Comparison of ENCODE assay signal across 10 cellular contexts in genomic region chr11:15107730-15108515, GRCh38. TPM values are rescaled to one million over a fixed set of nuclear protein-coding genes. Genes with fewer than 3 reads are reported as not detected.
DNase-seq lines count a peak whose midpoint lies in the region; ATAC-seq and TF ChIP-seq lines count a peak whose summit lies in the region.
"Had no signal": no experiment of that assay in that cellular context is flagged by ENCODE, and none has a peak within 500 bp of the region (broad histone marks: within the 10 kb centered on the region; RNA-seq: fewer than 3 reads in every experiment).

No MANE protein-coding gene starts in this region.

- CTCF ChIA-PET in HEK293T (lab: Yijun Ruan, JAX): interaction anchor here (0.6 kb wide), 1 partner anchor 132 kb away, joined by 3 read pairs; no protein-coding TSS in a partner anchor

- no peaks in the 10 kb centered on the region for H3K27me3 ChIP-seq in skeletal muscle satellite cell (ENCODE audit: control insufficient read depth, insufficient read depth, low read length)
- no peaks in the 10 kb centered on the region for H3K27me3 ChIP-seq in effector memory CD4-positive, alpha-beta T cell (replicated peaks; ENCODE audit: control insufficient read depth, insufficient read depth, low read length, poor library complexity, severe bottlenecking)

- H3K9ac ChIP-seq in skeletal muscle satellite cell (ENCODE audit: low read depth, low read length): peak overlapping the region; percentile 45

- peak overlapping the region; percentile 79 for H3K4me2 ChIP-seq in skeletal muscle satellite cell (ENCODE audit: low read length)

- H3K4me3 ChIP-seq in skeletal muscle satellite cell (ENCODE audit: low read length): no peak overlapping the region
- no peak overlapping the region for H3K4me3 ChIP-seq in effector memory CD4-positive, alpha-beta T cell (ENCODE audit: insufficient read depth, low read depth, low read length, poor library complexity, severe bottlenecking)

- H3K27ac ChIP-seq in effector memory CD4-positive, alpha-beta T cell (ENCODE audit: insufficient read depth, low read length, poor library complexity, severe bottlenecking): no peak overlapping the region

- no peaks in the 10 kb centered on the region for H3K9me3 ChIP-seq in skeletal muscle satellite cell (replicated peaks; ENCODE audit: low read length)
- H3K9me3 ChIP-seq in effector memory CD4-positive, alpha-beta T cell (ENCODE audit: control insufficient read depth, low read length): no peaks in the 10 kb centered on the region

- ATAC-seq in GM19324 (IDR thresholded peaks at IDR 0.05; ENCODE audit: low FRiP score, unreplicated experiment) (peak; percentile 83), HG02840 (IDR thresholded peaks at IDR 0.05; ENCODE audit: low FRiP score, unreplicated experiment) (peak; percentile 63)

- DNase-seq in NAMALWA (ENCODE audit: low spot score) (peak; percentile 32), SKM-1 (lab: John Stamatoyannopoulos, UW; ENCODE audit: unreplicated experiment) (no peak), NCI-H510A (lab: John Stamatoyannopoulos, UW) (no peak), HEK293T (ENCODE audit: extremely low spot score) (no peak)
- no peak for DNase-seq in effector memory CD4-positive, alpha-beta T cell
- DNase-seq: NCI-H1092 had no signal

- peaks cover 53% of the 10 kb centered on the region for H3K4me1 ChIP-seq in skeletal muscle satellite cell (ENCODE audit: control insufficient read depth, insufficient read depth, low read length)
- H3K4me1 ChIP-seq in effector memory CD4-positive, alpha-beta T cell (ENCODE audit: control insufficient read depth, insufficient read depth, low read length, poor library complexity, severe bottlenecking): no peaks in the 10 kb centered on the region

- no peaks in the 10 kb centered on the region for H3K36me3 ChIP-seq in skeletal muscle satellite cell (ENCODE audit: insufficient read depth, low read length)
- no peaks in the 10 kb centered on the region for H3K36me3 ChIP-seq in effector memory CD4-positive, alpha-beta T cell (ENCODE audit: control insufficient read depth, insufficient read depth, low read length)

- POLR2A ChIA-PET in HEK293T (lab: Yijun Ruan, JAX): no interaction called here

TF ChIP-seq in HEK293T, 16 proteins besides CTCF, POLR2A, EP300 and RAD21:
- TF ChIP-seq LEF1 (IDR thresholded peaks at IDR 0.05; ENCODE audit: borderline replicate concordance) (no peak), BHLHE40 (IDR thresholded peaks at IDR 0.05; ENCODE audit: borderline replicate concordance) (no peak), ARNT (IDR thresholded peaks at IDR 0.05) (no peak), FOXK2 (IDR thresholded peaks at IDR 0.05) (no peak), NFRKB (IDR thresholded peaks at IDR 0.05) (no peak), CTBP1 (IDR thresholded peaks at IDR 0.05; ENCODE audit: borderline replicate concordance) (no peak), FOXA1 (IDR thresholded peaks at IDR 0.05) (no peak), SUZ12 (IDR thresholded peaks at IDR 0.05) (no peak), HDGF (IDR thresholded peaks at IDR 0.05; ENCODE audit: borderline replicate concordance) (no peak), L3MBTL2 (conservative IDR thresholded peaks at IDR 0.05) (no peak), ZNF384 (IDR thresholded peaks at IDR 0.05) (no peak), FOXM1 (IDR thresholded peaks at IDR 0.05; ENCODE audit: borderline replicate concordance) (no peak), SP1 (IDR thresholded peaks at IDR 0.05) (no peak), TARDBP (IDR thresholded peaks at IDR 0.05) (no peak)
- TF ChIP-seq, protein P1, sequence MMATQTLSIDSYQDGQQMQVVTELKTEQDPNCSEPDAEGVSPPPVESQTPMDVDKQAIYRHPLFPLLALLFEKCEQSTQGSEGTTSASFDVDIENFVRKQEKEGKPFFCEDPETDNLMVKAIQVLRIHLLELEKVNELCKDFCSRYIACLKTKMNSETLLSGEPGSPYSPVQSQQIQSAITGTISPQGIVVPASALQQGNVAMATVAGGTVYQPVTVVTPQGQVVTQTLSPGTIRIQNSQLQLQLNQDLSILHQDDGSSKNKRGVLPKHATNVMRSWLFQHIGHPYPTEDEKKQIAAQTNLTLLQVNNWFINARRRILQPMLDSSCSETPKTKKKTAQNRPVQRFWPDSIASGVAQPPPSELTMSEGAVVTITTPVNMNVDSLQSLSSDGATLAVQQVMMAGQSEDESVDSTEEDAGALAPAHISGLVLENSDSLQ (IDR thresholded peaks at IDR 0.05): no peak

RNA-seq across cellular contexts. Expression of gene INSC, which starts 6.8 kb away (rescaled TPM):
- total RNA-seq in skeletal muscle satellite cell (2012; rRNA removed): 22.1 and 42.4 TPM in 2 replicates
- total RNA-seq: myocyte had no signal

RNA-seq across cellular contexts. Expression of gene CALCB, which starts 34.5 kb away (rescaled TPM):
- total RNA-seq in skeletal muscle satellite cell (2012; rRNA removed): not detected in 2 replicates
- total RNA-seq: myocyte had no signal
